13 cellular contexts compared by ENCODE assay signal in the genomic region with DNA sequence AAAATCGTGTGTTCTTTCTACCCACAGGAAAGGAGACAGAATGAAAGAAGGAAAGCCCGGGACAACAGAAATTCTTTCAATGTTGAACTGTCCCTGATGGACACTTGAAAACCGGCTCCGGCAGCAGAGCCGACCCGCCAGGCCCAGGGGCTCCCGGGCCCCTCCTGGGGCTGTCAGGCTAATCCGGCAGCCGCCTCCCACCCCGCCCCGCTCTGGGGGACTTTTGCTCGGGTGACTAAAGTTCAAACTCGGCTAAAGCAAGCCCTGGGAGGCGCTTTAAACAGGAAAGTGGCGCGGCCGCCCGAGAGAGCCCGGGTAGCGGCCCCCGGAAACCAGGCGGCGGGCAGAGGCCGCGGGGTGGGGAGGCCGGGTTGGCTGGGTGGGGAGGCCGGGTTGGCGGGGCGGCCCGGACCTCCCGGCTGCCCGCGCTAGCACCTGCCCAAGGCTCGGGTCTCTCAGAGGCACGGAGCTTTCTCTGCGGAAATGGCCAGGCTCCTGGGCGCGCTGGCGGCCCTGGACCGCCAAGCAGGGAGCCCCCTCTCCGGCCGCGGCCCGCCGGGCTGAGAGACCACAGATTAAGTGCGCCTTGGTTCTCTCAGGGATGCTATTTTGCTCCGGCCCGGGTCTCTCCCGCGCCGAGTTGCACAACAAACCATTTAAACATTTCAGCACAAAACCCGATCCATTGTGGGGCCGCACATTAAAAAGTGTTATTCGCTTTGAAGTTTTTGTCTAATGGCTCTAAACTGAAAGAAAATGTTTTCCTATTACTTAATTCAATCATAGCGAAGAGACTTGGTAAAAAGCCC. TPM values are rescaled to one million over a fixed set of nuclear protein-coding genes. Genes with fewer than 3 reads are reported as not detected.
DNase-seq lines count a peak whose midpoint lies in the region; ATAC-seq lines count a peak whose summit lies in the region.
"Had no signal": no experiment of that assay in that cellular context is flagged by ENCODE, and none has a peak within 500 bp of the region (broad histone marks: within the 10 kb centered on the region; RNA-seq: fewer than 3 reads in every experiment).

No MANE protein-coding gene starts in this region.

- peak overlapping the region; percentile 18 for H3K4me3 ChIP-seq in urinary bladder (ENCODE audit: low read depth, low read length)

- peaks cover 30% of the 10 kb centered on the region for H3K4me1 Mint-ChIP-seq in activated T-cell treated with anti-CD3 and anti-CD28 coated beads, Interleukin-2, amount 50 U/mL, for 72 hours (ENCODE audit: low read depth)

- WGBS in urinary bladder, result under 1% methylated on average over 55 of the region's 55 CpGs

- no peak overlapping the region for H3K27ac Mint-ChIP-seq in activated T-cell treated with anti-CD3 and anti-CD28 coated beads, Interleukin-2, amount 50 U/mL, for 72 hours

- H3K27me3 Mint-ChIP-seq in activated T-cell treated with anti-CD3 and anti-CD28 coated beads, Interleukin-2, amount 50 U/mL, for 72 hours (ENCODE audit: low read depth), result peaks cover 74% of the 10 kb centered on the region

- no peaks in the 10 kb centered on the region for H3K36me3 ChIP-seq in urinary bladder (ENCODE audit: insufficient read depth)
- H3K36me3 ChIP-seq: vagina had no signal

- no peak overlapping the region for H3K27ac ChIP-seq in urinary bladder (ENCODE audit: low read depth)
- H3K27ac ChIP-seq: foreskin keratinocyte, vagina had no signal

- DNase-seq in stimulated activated CD4-positive, alpha-beta T cell treated with anti-CD3 and anti-CD28 coated beads, Interleukin-15, amount 100 ng/mL, for 24 hours, result peak; percentile 16
- DNase-seq in stimulated activated CD4-positive, alpha-beta T cell treated with anti-CD3 and anti-CD28 coated beads, Interleukin-1b, Interleukin-23, amount 100 ng/mL, for 48 hours, result no peak
- peak in 1 of 2 donors; percentile 17 for DNase-seq in activated T-cell treated with anti-CD3 and anti-CD28 coated beads, Interleukin-2, amount 50 U/mL, for 72 hours
- DNase-seq in left kidney (ENCODE audit: low read depth, low spot score) (peak; percentile 20), SIG-M5 treated with dmso at 0.1 percent for 504 hours (lab: John Stamatoyannopoulos, UW; ENCODE audit: unreplicated experiment) (no peak)
- DNase-seq in stimulated activated CD4-positive, alpha-beta T cell treated with anti-CD3 and anti-CD28 coated beads, Interleukin-2, amount 100 ng/mL, for 48 hours, result no peak
- DNase-seq: aorta; foreskin keratinocyte; NCI-H82; stimulated activated CD4-positive, alpha-beta T cell treated with anti-CD3 and anti-CD28 coated beads, Interleukin-4, amount 100 ng/mL, for 1 hour had no signal

- H3K9me3 Mint-ChIP-seq in activated T-cell treated with anti-CD3 and anti-CD28 coated beads, Interleukin-2, amount 50 U/mL, for 72 hours, result no peaks in the 10 kb centered on the region

- H3K36me3 Mint-ChIP-seq in activated T-cell treated with anti-CD3 and anti-CD28 coated beads, Interleukin-2, amount 50 U/mL, for 72 hours (ENCODE audit: insufficient read depth in 2 of 2), result peaks cover 5 to 9% of the 10 kb centered on the region in 2 donors

- peaks cover 5% of the 10 kb centered on the region for H3K4me1 ChIP-seq in urinary bladder (ENCODE audit: insufficient read depth)
- H3K4me1 ChIP-seq: foreskin keratinocyte had no signal

- ATAC-seq in activated T-cell treated with anti-CD3 and anti-CD28 coated beads, Interleukin-2, amount 50 U/mL, for 72 hours (replicated peaks in 1 of 2), result peak in 1 of 2 donors; percentile 47
- ATAC-seq in GM19035 (IDR thresholded peaks at IDR 0.05; ENCODE audit: unreplicated experiment), result no peak
- ATAC-seq: foreskin keratinocyte had no signal

- H3K4me3 Mint-ChIP-seq in activated T-cell treated with anti-CD3 and anti-CD28 coated beads, Interleukin-2, amount 50 U/mL, for 72 hours, result peak overlapping the region; percentile 78 to 85

RNA-seq across cellular contexts. Expression of gene GSX1, which starts 2.6 kb away (rescaled TPM):
- total RNA-seq in activated T-cell treated with anti-CD3 and anti-CD28 coated beads, Interleukin-2, amount 50 U/mL, for 72 hours, result not detected
- not detected for total RNA-seq in urinary bladder
- polyA plus RNA-seq in urinary bladder, result not detected
- total RNA-seq: aorta, foreskin keratinocyte, vagina had no signal
- polyA plus RNA-seq: aorta, foreskin keratinocyte had no signal

Comparison
In these comparisons a context has a peak if more than half of its experiments do, and no peak if none do; other contexts are left out.
1. DNase-seq: peak in stimulated activated CD4-positive, alpha-beta T cell treated with anti-CD3 and anti-CD28 coated beads, Interleukin-15, amount 100 ng/mL, for 24 hours (single experiment) and left kidney (single experiment); none in stimulated activated CD4-positive, alpha-beta T cell treated with anti-CD3 and anti-CD28 coated beads, Interleukin-1b, Interleukin-23, amount 100 ng/mL, for 48 hours (single experiment), SIG-M5 treated with dmso at 0.1 percent for 504 hours (single experiment) and stimulated activated CD4-positive, alpha-beta T cell treated with anti-CD3 and anti-CD28 coated beads, Interleukin-2, amount 100 ng/mL, for 48 hours (0 of 2).